Comparison of ENCODE assay signal across 8 cellular contexts in genomic region chr12:55930771-55931316, GRCh38. TPM values are rescaled to one million over a fixed set of nuclear protein-coding genes. Genes with fewer than 3 reads are reported as not detected.
DNase-seq lines count a peak whose midpoint lies in the region; ATAC-seq and TF ChIP-seq lines count a peak whose summit lies in the region.

Gene DGKA, plus strand, starts transcription at chr12:55931162. Its CDS starts 5,342 bp downstream, at chr12:55936504.

- H3K27me3 ChIP-seq in HUES6 (ENCODE audit: control insufficient read depth, insufficient read depth, low read length) (peaks cover 28% of the 10 kb centered on the region), RWPE2 (ENCODE audit: insufficient read depth, poor library complexity, severe bottlenecking) (no peaks in the 10 kb centered on the region)

- TF ChIP-seq CTCF in RWPE2 (IDR thresholded peaks at IDR 0.05; ENCODE audit: poor library complexity, severe bottlenecking) (peak; percentile 88), fibroblast of the aortic adventitia (IDR thresholded peaks at IDR 0.05; ENCODE audit: insufficient read depth, low read length) (peak; percentile 72)

- peak; percentile 71 for DNase-seq in EH (ENCODE audit: low read depth)
- no peak for DNase-seq in RWPE2 (ENCODE audit: low spot score)
- DNase-seq in activated T-helper 9 cell treated with anti-CD3 and anti-CD28 coated beads, Interleukin-2, amount 50 U/mL, for 16 hours (ENCODE audit: low read depth), result peak; percentile 63
- DNase-seq in fibroblast of the aortic adventitia (ENCODE audit: low read depth), result peak; percentile 89
- DNase-seq in non-pigmented ciliary epithelial cell (ENCODE audit: low read depth), result peak; percentile 48

- 0 out of 2 replicates have a peak, but pooled peaks cover 3% of the 10 kb centered on the region for H3K36me3 ChIP-seq in HUES6 (ENCODE audit: control insufficient read depth, insufficient read depth, low read length)
- peaks cover 29% of the 10 kb centered on the region for H3K36me3 ChIP-seq in RWPE2 (ENCODE audit: low read depth)

- H3K4me1 ChIP-seq in HUES6 (ENCODE audit: control insufficient read depth, insufficient read depth, low read length), result peaks cover 23% of the 10 kb centered on the region
- peaks cover 43% of the 10 kb centered on the region for H3K4me1 ChIP-seq in RWPE2 (ENCODE audit: insufficient read depth, poor library complexity, severe bottlenecking)

- H3K9me3 ChIP-seq in HUES6 (ENCODE audit: control insufficient read depth, insufficient read depth, low read depth, low read length), result no peaks in the 10 kb centered on the region
- H3K9me3 ChIP-seq in RWPE2 (ENCODE audit: severe bottlenecking), result no peaks in the 10 kb centered on the region

- ATAC-seq in RWPE2 (ENCODE audit: low read depth), result peak; percentile 38
- no peak for ATAC-seq in HG02571 (IDR thresholded peaks at IDR 0.05; ENCODE audit: unreplicated experiment)

- H3K9ac ChIP-seq in HUES6 (ENCODE audit: low read length), result no peak within 1 kb of the TSS

- H3K4me3 ChIP-seq in HUES6 (ENCODE audit: low read depth, low read length) (peak within 1 kb of the TSS; percentile 63), RWPE2 (ENCODE audit: severe bottlenecking) (peak within 1 kb of the TSS; percentile 61), fibroblast of the aortic adventitia (ENCODE audit: low read depth, low read length) (peak within 1 kb of the TSS; percentile 86)

- H3K27ac ChIP-seq in HUES6 (ENCODE audit: low read depth, low read length) (no peak within 1 kb of the TSS), RWPE2 (ENCODE audit: poor library complexity, severe bottlenecking) (peak within 1 kb of the TSS; percentile 98), temporal lobe (ENCODE audit: low read depth, low read length) (peak within 1 kb of the TSS; percentile 69)

RNA-seq across cellular contexts. Expression of gene DGKA, which starts in this region (rescaled TPM):
- total RNA-seq in fibroblast of the aortic adventitia (ENCODE audit: low replicate concordance) (50.6 and 62.1 TPM in 2 replicates), temporal lobe (12.3 TPM)
